Comparison of ENCODE assay signal across 8 cellular contexts in the genomic region with DNA sequence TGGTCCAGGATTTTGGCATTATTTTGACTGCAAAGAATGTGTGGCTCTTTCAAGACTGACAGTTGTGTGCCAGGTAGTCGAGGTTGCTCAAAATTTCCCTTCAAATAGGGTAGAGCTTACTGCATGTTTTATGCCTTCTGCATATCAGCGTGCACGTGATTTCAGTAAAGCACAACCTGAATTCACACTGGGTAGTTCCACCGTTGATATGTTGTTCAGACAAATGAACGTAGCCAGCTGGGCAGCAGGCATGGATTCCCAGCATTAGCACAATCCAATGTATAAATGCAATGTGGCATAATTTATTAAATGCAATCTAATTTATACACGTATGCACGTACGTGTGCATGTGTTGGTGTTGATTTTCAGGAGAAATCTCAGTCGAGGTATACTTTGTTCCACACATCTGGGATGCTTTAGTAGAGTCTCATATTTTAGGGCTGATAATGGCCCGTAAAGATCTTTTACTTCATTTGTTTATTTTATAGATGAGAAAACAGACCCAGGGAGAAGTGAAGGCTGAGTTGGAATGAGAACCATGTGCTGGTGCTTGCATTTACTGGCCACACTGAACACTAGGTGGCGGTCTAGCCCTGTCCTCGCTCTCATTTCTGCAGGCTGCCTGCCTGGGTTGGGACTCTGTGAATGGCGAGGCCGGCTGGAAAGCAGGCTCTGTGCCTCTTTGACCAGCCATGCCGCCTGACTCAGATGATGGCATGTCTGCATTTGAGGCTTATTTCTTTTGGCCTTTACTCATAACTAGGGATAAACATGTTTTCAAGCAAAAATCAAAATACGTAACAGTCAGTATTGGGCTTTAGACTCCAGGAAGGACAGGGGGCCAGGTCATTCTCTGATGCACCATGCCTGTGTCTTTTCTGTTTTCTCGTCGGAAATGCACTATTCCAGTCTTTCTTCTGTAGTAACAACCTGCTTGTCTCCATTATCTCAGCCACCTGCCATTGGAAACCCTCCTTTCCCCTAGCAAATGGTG.
A peak's percentile ranks its signal among the peaks of the same experiment; 100 is the strongest.
DNase-seq lines count a peak whose midpoint lies in the region; ATAC-seq and TF ChIP-seq lines count a peak whose summit lies in the region.

No MANE protein-coding gene starts in this region.

- 69 to 76% (median 72%) methylated on average over 18 of the region's 18 CpGs for WGBS in psoas muscle, 3 donors

- H3K36me3 ChIP-seq in psoas muscle (ENCODE audit: insufficient read depth in 1 of 2, low read depth in 1 of 2): peaks cover 0 to 40% of the 10 kb centered on the region in 2 donors

- peak; percentile 5 for DNase-seq in DMS53 treated with DMSO at 0.1 percent for 48 hours (lab: John Stamatoyannopoulos, UW; ENCODE audit: unreplicated experiment)
- DNase-seq in HL-60 (ENCODE audit: low read depth in 1 of 2, low spot score in 1 of 2): peak; percentile 33 to 70
- peak; percentile 77 for DNase-seq in RPMI8226
- DNase-seq in activated naive CD4-positive, alpha-beta T cell treated with anti-CD3 and anti-CD28 coated beads, Interleukin-2, amount 50 U/mL, for 72 hours (ENCODE audit: low spot score in 2 of 2): peak in 1 of 2 donors; percentile 17
- peak; percentile 74 for DNase-seq in Right ventricle myocardium superior
- DNase-seq in psoas muscle: peak in 1 of 2 donors; percentile 60
- no peak for DNase-seq in cortex of kidney (lab: John Stamatoyannopoulos, UW)

- H3K27me3 ChIP-seq in HL-60 (ENCODE audit: insufficient read depth, poor library complexity, severe bottlenecking): no peaks in the 10 kb centered on the region
- no peaks in the 10 kb centered on the region for H3K27me3 ChIP-seq in psoas muscle (ENCODE audit: insufficient read depth in 3 of 3, low read length in 2 of 3)

- TF ChIP-seq CTCF in HL-60 (IDR thresholded peaks at IDR 0.05; ENCODE audit: insufficient read depth, low read length): peak; percentile 87
- peak; percentile 60 for TF ChIP-seq CTCF in psoas muscle (IDR thresholded peaks at IDR 0.05)

- peaks cover 4 to 7% of the 10 kb centered on the region in 2 donors for H3K36me3 Mint-ChIP-seq in activated naive CD4-positive, alpha-beta T cell treated with anti-CD3 and anti-CD28 coated beads, Interleukin-2, amount 50 U/mL, for 72 hours

- no peaks in the 10 kb centered on the region for H3K9me3 ChIP-seq in psoas muscle

- intact Hi-C loops in Right ventricle myocardium superior (cut with DNase I): no loop called here
- intact Hi-C loops in psoas muscle (cut with DNase I): no loop called here

- peak overlapping the region in 1 of 2 donors; percentile 65 for H3K27ac Mint-ChIP-seq in activated naive CD4-positive, alpha-beta T cell treated with anti-CD3 and anti-CD28 coated beads, Interleukin-2, amount 50 U/mL, for 72 hours

- no peaks in the 10 kb centered on the region for H3K4me1 ChIP-seq in psoas muscle

- no peak overlapping the region for H3K4me3 ChIP-seq in HL-60 (replicated peaks; ENCODE audit: insufficient read depth, low read length)
- H3K4me3 ChIP-seq in psoas muscle: no peak overlapping the region

- H3K27ac ChIP-seq in HL-60 (replicated peaks) (no peak overlapping the region), psoas muscle (no peak overlapping the region)

- H3K9me3 Mint-ChIP-seq in activated naive CD4-positive, alpha-beta T cell treated with anti-CD3 and anti-CD28 coated beads, Interleukin-2, amount 50 U/mL, for 72 hours: no peaks in the 10 kb centered on the region

- ATAC-seq in GM21360 (IDR thresholded peaks at IDR 0.05; ENCODE audit: unreplicated experiment) (peak; percentile 88), Right ventricle myocardium superior (ENCODE audit: poor library complexity) (peak; percentile 66), psoas muscle (peak; percentile 62 to 71 (median 66))
- peak; percentile 37 to 56 for ATAC-seq in activated naive CD4-positive, alpha-beta T cell treated with anti-CD3 and anti-CD28 coated beads, Interleukin-2, amount 50 U/mL, for 72 hours
